In genomic region chr3:54447427-54447826, GRCh38 we compare ENCODE assay signal across 1 cellular context.
A peak's percentile ranks its signal among the peaks of the same experiment; 100 is the strongest.
TF ChIP-seq lines count a peak whose summit lies in the region.

No MANE protein-coding gene starts in this region.

TF ChIP-seq in HepG2, 621 proteins besides CTCF, POLR2A, EP300 and RAD21 (continued from another document):
- TF ChIP-seq TBX2 (CRISPR knock-in tag; IDR thresholded peaks at IDR 0.05; ENCODE audit: borderline replicate concordance) (no peak), CENPBD1 (CRISPR knock-in tag; IDR thresholded peaks at IDR 0.05; ENCODE audit: borderline replicate concordance, low read depth) (no peak), FOXP4 (CRISPR knock-in tag; IDR thresholded peaks at IDR 0.05) (0 out of 2 replicates have a peak, but pooled peaks have one; percentile 16), RFX5 (IDR thresholded peaks at IDR 0.05; ENCODE audit: low read depth, low read length) (peak; percentile 65; the same call in 1 of the 2 replicates), FOXA3 (CRISPR knock-in tag; IDR thresholded peaks at IDR 0.05) (0 out of 2 replicates have a peak, but pooled peaks have one; percentile 24), ELF4 (CRISPR knock-in tag; IDR thresholded peaks at IDR 0.05; ENCODE audit: borderline replicate concordance) (no peak), BCL6 (CRISPR knock-in tag; IDR thresholded peaks at IDR 0.05) (peak; percentile 47; the same call in 1 of the 2 replicates), RORA (CRISPR knock-in tag; IDR thresholded peaks at IDR 0.05) (no peak), ZUFSP (CRISPR knock-in tag; IDR thresholded peaks at IDR 0.05; ENCODE audit: borderline replicate concordance) (no peak), SAP130 (CRISPR knock-in tag; IDR thresholded peaks at IDR 0.05; ENCODE audit: low read depth) (peak; percentile 13; the same call in 1 of the 2 replicates), SNRNP70 (IDR thresholded peaks at IDR 0.05; ENCODE audit: low read depth, low read length) (no peak), ZBTB38 (CRISPR knock-in tag; IDR thresholded peaks at IDR 0.05) (no peak), BHLHE40 (IDR thresholded peaks at IDR 0.05; ENCODE audit: low read length) (peak; percentile 36; the same call in 1 of the 2 replicates), ZNF557 (CRISPR knock-in tag; IDR thresholded peaks at IDR 0.05) (no peak), ZNF792 (CRISPR knock-in tag; IDR thresholded peaks at IDR 0.05) (no peak), LBX2 (CRISPR knock-in tag; IDR thresholded peaks at IDR 0.05; ENCODE audit: borderline replicate concordance) (no peak), BCLAF1 (IDR thresholded peaks at IDR 0.05) (no peak), FOSL2 (CRISPR knock-in tag; IDR thresholded peaks at IDR 0.05) (peak; percentile 64), ARID5B (CRISPR knock-in tag; IDR thresholded peaks at IDR 0.05) (peak; percentile 56; the same call in 1 of the 2 replicates), TFDP2 (CRISPR knock-in tag; IDR thresholded peaks at IDR 0.05) (no peak), ZIK1 (CRISPR knock-in tag; IDR thresholded peaks at IDR 0.05; ENCODE audit: borderline replicate concordance, low read depth) (no peak), TFE3 (CRISPR knock-in tag; IDR thresholded peaks at IDR 0.05) (peak; percentile 60; the same call in 1 of the 2 replicates), HNF4G (IDR thresholded peaks at IDR 0.05; ENCODE audit: borderline replicate concordance, low read depth, low read length) (no peak), HNF4G (CRISPR knock-in tag; IDR thresholded peaks at IDR 0.05; ENCODE audit: borderline replicate concordance, low read depth) (no peak), ZMYM2 (CRISPR knock-in tag; IDR thresholded peaks at IDR 0.05) (no peak), ZFP90 (CRISPR knock-in tag; IDR thresholded peaks at IDR 0.05; ENCODE audit: borderline replicate concordance) (no peak), PBX3 (CRISPR knock-in tag; IDR thresholded peaks at IDR 0.05; ENCODE audit: borderline replicate concordance) (no peak), SIN3A (IDR thresholded peaks at IDR 0.05; ENCODE audit: borderline replicate concordance, low read depth, low read length) (no peak), GFI1 (CRISPR knock-in tag; IDR thresholded peaks at IDR 0.05; ENCODE audit: borderline replicate concordance) (no peak)
TF ChIP-seq in HepG2: peak in this region for 17.
